In genomic region chr2:159118115-159118858, GRCh38 we compare ENCODE assay signal across 8 cellular contexts.
DNase-seq lines count a peak whose midpoint lies in the region; ATAC-seq and TF ChIP-seq lines count a peak whose summit lies in the region.

No MANE protein-coding gene starts in this region.

- DNase-seq in BJ (ENCODE audit: low read depth) (no peak), NCI-H460 (ENCODE audit: extremely low read depth, low read depth) (peak; percentile 85), dermis blood vessel endothelial cell (peak; percentile 96), lower lobe of right lung (peak; percentile 85)
- DNase-seq in activated CD4-positive, alpha-beta T cell treated with anti-CD3 and anti-CD28 coated beads, Interleukin-2, amount 10 ng/mL, durations not matched to agents 24 days and 14 days = peak; percentile 93
- peak; percentile 71 for DNase-seq in stimulated activated CD8-positive, alpha-beta memory T cell treated with anti-CD3 and anti-CD28 coated beads, Interleukin-15, amount 100 ng/mL, for 1 hour (ENCODE audit: low read depth)

- peaks cover 13% of the 10 kb centered on the region for H3K27me3 Mint-ChIP-seq in activated CD4-positive, alpha-beta T cell treated with anti-CD3 and anti-CD28 coated beads, Interleukin-2, amount 10 ng/mL, durations not matched to agents 24 days and 14 days

- H3K36me3 Mint-ChIP-seq in activated CD4-positive, alpha-beta T cell treated with anti-CD3 and anti-CD28 coated beads, Interleukin-2, amount 10 ng/mL, durations not matched to agents 24 days and 14 days (ENCODE audit: low read depth) = no peaks in the 10 kb centered on the region

- H3K4me3 Mint-ChIP-seq in activated CD4-positive, alpha-beta T cell treated with anti-CD3 and anti-CD28 coated beads, Interleukin-2, amount 10 ng/mL, durations not matched to agents 24 days and 14 days = no peak overlapping the region

- peak; percentile 85 for ATAC-seq in GM19035 (IDR thresholded peaks at IDR 0.05; ENCODE audit: unreplicated experiment)
- peak; percentile 89 for ATAC-seq in HG03196 (IDR thresholded peaks at IDR 0.05; ENCODE audit: unreplicated experiment)
- peak; percentile 86 to 88 for ATAC-seq in lower lobe of right lung

- no peak overlapping the region for H3K27ac Mint-ChIP-seq in activated CD4-positive, alpha-beta T cell treated with anti-CD3 and anti-CD28 coated beads, Interleukin-2, amount 10 ng/mL, durations not matched to agents 24 days and 14 days

- peak; percentile 90 for TF ChIP-seq CTCF in BJ (IDR thresholded peaks at IDR 0.05; ENCODE audit: insufficient read depth, low read depth, low read length)
- TF ChIP-seq CTCF in lower lobe of right lung (IDR thresholded peaks at IDR 0.05) = peak; percentile 93

- H3K27me3 ChIP-seq in BJ (ENCODE audit: control insufficient read depth, insufficient read depth, low read length) (no peaks in the 10 kb centered on the region), lower lobe of right lung (ENCODE audit: low read depth) (no peaks in the 10 kb centered on the region)

- H3K36me3 ChIP-seq in BJ (ENCODE audit: control insufficient read depth, insufficient read depth, low read length) = no peaks in the 10 kb centered on the region
- H3K36me3 ChIP-seq in lower lobe of right lung = no peaks in the 10 kb centered on the region

- intact Hi-C loops in activated CD4-positive, alpha-beta T cell treated with anti-CD3 and anti-CD28 coated beads, Interleukin-2, amount 10 ng/mL, durations not matched to agents 24 days and 14 days (cut with micrococcal nuclease) = loop anchor here (1.0 to 10.0 kb wide), 4 partner anchors 82 to 847 kb away; no protein-coding TSS in a partner anchor
- intact Hi-C loops in lower lobe of right lung (cut with DNase I) = loop anchor here (5.0 kb wide), 1 partner anchor 216 kb away; no protein-coding TSS in a partner anchor

- no peaks in the 10 kb centered on the region for H3K9me3 Mint-ChIP-seq in activated CD4-positive, alpha-beta T cell treated with anti-CD3 and anti-CD28 coated beads, Interleukin-2, amount 10 ng/mL, durations not matched to agents 24 days and 14 days

- POLR2A ChIA-PET in BJ (lab: Charles Lee) = interaction anchor here (0.6 kb wide), 1 partner anchor 1968 kb away, joined by 6 read pairs; no protein-coding TSS in a partner anchor

- H3K4me1 ChIP-seq in lower lobe of right lung = peaks cover 27% of the 10 kb centered on the region

- H3K27ac ChIP-seq in lower lobe of right lung = peak overlapping the region; percentile 22

- H3K9me3 ChIP-seq in lower lobe of right lung = no peaks in the 10 kb centered on the region

- H3K4me1 Mint-ChIP-seq in activated CD4-positive, alpha-beta T cell treated with anti-CD3 and anti-CD28 coated beads, Interleukin-2, amount 10 ng/mL, durations not matched to agents 24 days and 14 days = peaks cover 3% of the 10 kb centered on the region

- CTCF ChIA-PET in BJ (lab: Yijun Ruan, JAX) = interaction anchor here (0.6 to 3.6 kb wide), 36 partner anchors 9 to 281 kb away, joined by 3 to 36 read pairs (median 4); partner anchors contain the start of gene TANC1

- H3K4me3 ChIP-seq in BJ (ENCODE audit: low read depth, low read length) = no peak overlapping the region
- H3K4me3 ChIP-seq in lower lobe of right lung = no peak overlapping the region
